ENCODE assay signal across 22 cellular contexts in genomic region chr13:109917422-109917821, GRCh38.
"Had no signal": no experiment of that assay in that cellular context is flagged by ENCODE, and none has a peak within 500 bp of the region (broad histone marks: within the 10 kb centered on the region; RNA-seq: fewer than 3 reads in every experiment).

No MANE protein-coding gene starts in this region.

- DNase-seq: heart left ventricle; islet precursor cell; left ventricle myocardium inferior; mesendoderm; naive thymus-derived CD4-positive, alpha-beta T cell; ovary; right lobe of liver; stimulated activated CD4-positive, alpha-beta T cell treated with anti-CD3 and anti-CD28 coated beads, Interleukin-1b, Interleukin-23, amount 100 ng/mL, for 48 hours; stimulated activated CD4-positive, alpha-beta T cell treated with anti-CD3 and anti-CD28 coated beads, Interleukin-2, amount 100 ng/mL, for 48 hours; stimulated activated naive B cell treated with anti-CD40 and anti-IgM and Interleukin-4, amounts not matched to agents 10 μg/mL and 1 μg/mL and 100 μg/mL, for 72 hours; stimulated activated naive CD8-positive, alpha-beta T cell treated with anti-CD3 and anti-CD28 coated beads, Interleukin-15, Interleukin-2, amounts not matched to agents 100 U/mL and 50 U/mL, for 24 hours; stomach; trophoblast cell; uterus had no signal

- H3K4me3 ChIP-seq: heart left ventricle, hepatocyte, left ventricle myocardium inferior, lung, ovary, right atrium auricular region, right lobe of liver, smooth muscle cell, stomach, suprapubic skin, thoracic aorta, tibial artery, uterus had no signal

- H3K4me1 ChIP-seq: heart left ventricle, left ventricle myocardium inferior, right atrium auricular region, right lobe of liver, stomach, suprapubic skin, uterus had no signal

- H2AFZ ChIP-seq: hepatocyte had no signal

- H3K27ac ChIP-seq: heart left ventricle, hepatocyte, left ventricle myocardium inferior, ovary, right atrium auricular region, right lobe of liver, stomach, suprapubic skin, tibial artery, uterus had no signal

- H3K79me2 ChIP-seq: hepatocyte had no signal

- H3K27me3 ChIP-seq: heart left ventricle, hepatocyte, ovary, right atrium auricular region, right lobe of liver, stomach, suprapubic skin, tibial artery, uterus had no signal

- H3K9me3 ChIP-seq: heart left ventricle, left ventricle myocardium inferior, ovary, right atrium auricular region, right lobe of liver, stomach, suprapubic skin, thoracic aorta, tibial artery, uterus had no signal

- H3K36me3 ChIP-seq: heart left ventricle, left ventricle myocardium inferior, ovary, right atrium auricular region, right lobe of liver, stomach, suprapubic skin, thoracic aorta, tibial artery, uterus had no signal

- ATAC-seq: heart left ventricle; naive thymus-derived CD4-positive, alpha-beta T cell; natural killer cell treated with Interleukin-12 subunit alpha and Interleukin-12 subunit beta and Interleukin-15 and Interleukin-18, amount 100 ng/mL, for 72 hours; right lobe of liver; stimulated activated naive B cell treated with anti-CD40 and anti-IgM and Interleukin-4, amounts not matched to agents 10 μg/mL and 1 μg/mL and 100 μg/mL, for 72 hours; stimulated activated naive CD8-positive, alpha-beta T cell treated with anti-CD3 and anti-CD28 coated beads, Interleukin-15, Interleukin-2, amounts not matched to agents 100 U/mL and 50 U/mL, for 24 hours had no signal

- H3K4me2 ChIP-seq: hepatocyte, smooth muscle cell had no signal
